Comparison of ENCODE assay signal across 13 cellular contexts in the genomic region with DNA sequence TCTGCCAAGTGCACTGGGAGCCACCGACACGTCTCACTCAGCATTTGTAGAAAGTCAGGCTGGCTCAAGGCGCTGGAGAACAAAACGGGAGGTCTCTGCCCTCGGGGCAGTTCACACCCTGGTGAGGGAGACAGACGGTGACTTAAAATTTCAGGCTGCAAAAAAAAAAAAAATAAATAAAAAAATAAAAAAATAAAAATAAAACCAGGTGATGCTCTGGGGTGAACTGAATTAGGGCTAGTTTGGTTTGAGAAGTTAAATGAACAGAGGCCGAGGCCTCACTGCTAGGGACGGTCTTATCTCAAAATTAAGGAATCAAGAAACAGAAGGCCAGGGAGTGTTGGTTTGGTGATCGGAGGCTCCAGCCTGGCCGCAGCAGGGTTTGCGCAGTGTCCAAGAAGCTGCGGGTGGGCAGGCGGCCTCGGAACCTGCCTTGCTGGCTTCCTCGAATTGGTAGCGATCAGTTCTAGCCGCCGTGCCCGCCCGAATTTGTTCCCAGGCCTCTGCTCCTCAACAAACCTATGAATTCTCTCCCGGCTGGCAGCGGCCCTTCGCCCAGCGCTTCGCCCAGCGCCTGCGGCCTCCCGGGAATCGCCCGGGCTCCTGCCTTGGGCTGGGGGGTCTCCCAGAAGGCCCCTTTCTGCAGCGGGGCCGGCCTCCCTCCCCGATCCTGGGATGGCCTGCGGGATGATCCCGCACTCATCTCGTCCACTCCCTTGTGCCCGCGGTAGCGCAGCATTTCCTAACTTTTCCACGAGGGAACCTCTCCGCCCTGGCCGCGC. TPM values are rescaled to one million over a fixed set of nuclear protein-coding genes. Genes with fewer than 3 reads are reported as not detected.
A peak's percentile ranks its signal among the peaks of the same experiment; 100 is the strongest.
DNase-seq lines count a peak whose midpoint lies in the region; ATAC-seq and TF ChIP-seq lines count a peak whose summit lies in the region.
"Had no signal": no experiment of that assay in that cellular context is flagged by ENCODE, and none has a peak within 500 bp of the region (broad histone marks: within the 10 kb centered on the region; RNA-seq: fewer than 3 reads in every experiment).

No MANE protein-coding gene starts in this region.

- peak; percentile 52 for DNase-seq in activated CD8-positive, alpha-beta memory T cell treated with anti-CD3 and anti-CD28 coated beads for 24 hours
- DNase-seq in activated CD8-positive, alpha-beta memory T cell treated with anti-CD3 and anti-CD28 coated beads, Interleukin-2, amount 50 U/mL, for 4 hours = no peak
- DNase-seq in RKO (ENCODE audit: low spot score) (peak; percentile 8), right cardiac atrium (no peak), gastrocnemius medialis (no peak), foreskin fibroblast (no peak)
- DNase-seq: activated gamma-delta T cell treated with Interleukin-2 at 50 U/mL for 16 hours; EL; stimulated activated CD4-positive, alpha-beta T cell treated with anti-CD3 and anti-CD28 coated beads, Interleukin-4, amount 100 ng/mL, for 4 hours had no signal

- no peak for TF ChIP-seq EP300 in gastroesophageal sphincter (IDR thresholded peaks at IDR 0.05)

- WGBS in right cardiac atrium = 17% methylated on average over 43 of the region's 43 CpGs
- WGBS in gastroesophageal sphincter (ENCODE audit: low coverage in 1 of 2), 2 donors = 27 to 46% methylated on average over 5 to 11 of the region's 43 CpGs

- no peaks in the 10 kb centered on the region for H3K9me3 ChIP-seq in right cardiac atrium (ENCODE audit: control insufficient read depth, low read length)
- no peaks in the 10 kb centered on the region for H3K9me3 ChIP-seq in gastrocnemius medialis
- H3K9me3 ChIP-seq in gastroesophageal sphincter = no peaks in the 10 kb centered on the region

- TF ChIP-seq CTCF in gastrocnemius medialis (IDR thresholded peaks at IDR 0.05 in 4 of 5, conservative IDR thresholded peaks at IDR 0.05 in 1 of 5) (no peak), gastroesophageal sphincter (IDR thresholded peaks at IDR 0.05) (no peak), foreskin fibroblast (IDR thresholded peaks at IDR 0.05; ENCODE audit: low read depth, low read length) (no peak)

- H3K27me3 ChIP-seq in right cardiac atrium (ENCODE audit: control insufficient read depth, insufficient read depth) (no peaks in the 10 kb centered on the region), gastrocnemius medialis (peaks cover 92 to 99% (median 94%) of the 10 kb centered on the region in 3 donors), gastroesophageal sphincter (peaks cover 100% of the 10 kb centered on the region)

- no peaks in the 10 kb centered on the region for H3K36me3 ChIP-seq in gastrocnemius medialis
- H3K36me3 ChIP-seq in gastroesophageal sphincter = no peaks in the 10 kb centered on the region

- in situ Hi-C loops in gastrocnemius medialis (cut with MboI; ENCODE audit: low sequenced_read_pairs in 4 of 4) = no loop called here

- peaks cover 2% of the 10 kb centered on the region for H3K4me1 ChIP-seq in right cardiac atrium (ENCODE audit: control insufficient read depth, insufficient read depth, low read length)
- H3K4me1 ChIP-seq in gastrocnemius medialis = peaks cover 7 to 11% of the 10 kb centered on the region in 2 donors
- H3K4me1 ChIP-seq in gastroesophageal sphincter = peaks cover 0 to 82% (median 28%) of the 10 kb centered on the region in 3 donors

- TF ChIP-seq POLR2A in gastrocnemius medialis (IDR thresholded peaks at IDR 0.05) (no peak), gastroesophageal sphincter (IDR thresholded peaks at IDR 0.05) (no peak)

- H3K27ac ChIP-seq in right cardiac atrium (ENCODE audit: low read length) = peak overlapping the region; percentile 18
- H3K27ac ChIP-seq in gastrocnemius medialis = no peak overlapping the region
- H3K27ac ChIP-seq in gastroesophageal sphincter = no peak overlapping the region

- intact Hi-C loops in right cardiac atrium (cut with DNase I) = loop anchor here in 1 of 4 donors (5.0 kb wide), 1 partner anchor 66 kb away; no protein-coding TSS in a partner anchor
- intact Hi-C loops in gastrocnemius medialis (cut with DNase I; ENCODE audit: low total_unique reads) = no loop called here

- ATAC-seq in right cardiac atrium (no peak), gastrocnemius medialis (no peak), HG02798 (IDR thresholded peaks at IDR 0.05; ENCODE audit: poor library complexity, unreplicated experiment) (no peak), gastroesophageal sphincter (no peak)
- ATAC-seq: Panc1 had no signal

- H3K4me3 ChIP-seq in right cardiac atrium (ENCODE audit: low read length) = peak overlapping the region; percentile 51
- peak overlapping the region in 3 of 4 donors; percentile 22 to 50 (median 27) for H3K4me3 ChIP-seq in gastrocnemius medialis
- H3K4me3 ChIP-seq in gastroesophageal sphincter = no peak overlapping the region
- H3K4me3 ChIP-seq in foreskin fibroblast (ENCODE audit: low read depth in 1 of 2, low read length in 2 of 2) = no peak overlapping the region

RNA-seq across cellular contexts. Expression of a gene that starts 1.5 kb away (rescaled TPM):
- total RNA-seq in right cardiac atrium (100 to 1,000 TPM; 176 to 241 (median 220) TPM), gastrocnemius medialis (not detected), gastroesophageal sphincter (not detected)
- 250 TPM for polyA plus RNA-seq in right cardiac atrium
- total RNA-seq: kidney epithelial cell had no signal

Comparison
In these comparisons a context has a peak if more than half of its experiments do, and no peak if none do; other contexts are left out.
1. DNase-seq: peak in activated CD8-positive, alpha-beta memory T cell treated with anti-CD3 and anti-CD28 coated beads for 24 hours (single experiment) and RKO (single experiment); none in activated CD8-positive, alpha-beta memory T cell treated with anti-CD3 and anti-CD28 coated beads, Interleukin-2, amount 50 U/mL, for 4 hours (single experiment), right cardiac atrium (0 of 3), gastrocnemius medialis (0 of 2) and foreskin fibroblast (0 of 2).
2. H3K4me3 ChIP-seq: peak in right cardiac atrium (single experiment) and gastrocnemius medialis (3 of 4); none in gastroesophageal sphincter (0 of 2) and foreskin fibroblast (0 of 2).
3. RNA of a gene that starts 1.5 kb away (total RNA-seq): 176 to 241 TPM in right cardiac atrium; not detected in gastrocnemius medialis and not detected in gastroesophageal sphincter; every median in the first group is over 100 times any median in the second.